ENCODE assay signal across 10 cellular contexts in genomic region chr6:31579546-31580445, GRCh38. TPM values are rescaled to one million over a fixed set of nuclear protein-coding genes. Genes with fewer than 3 reads are reported as not detected.
DNase-seq lines count a peak whose midpoint lies in the region; ATAC-seq, FAIRE-seq and TF ChIP-seq lines count a peak whose summit lies in the region.
"Had no signal": no experiment of that assay in that cellular context is flagged by ENCODE, and none has a peak within 500 bp of the region (broad histone marks: within the 10 kb centered on the region; RNA-seq: fewer than 3 reads in every experiment).

No MANE protein-coding gene starts in this region.

- intact Hi-C loops in activated CD4-positive, alpha-beta T cell treated with anti-CD3 and anti-CD28 coated beads for 36 hours (cut with DNase I, micrococcal nuclease): loop anchor here (1.0 to 10.0 kb wide), 7 partner anchors 7 to 1235 kb away; partner anchors contain the start of genes NFKBIL1 (in 2 of the 2), ATP6V1G2 (in 1 of the 2), LTA (in 1 of the 2) and RPP21 (in 1 of the 2)
- intact Hi-C loops in kidney (cut with DNase I): no loop called here

- H3K36me3 ChIP-seq in kidney (ENCODE audit: control insufficient read depth in 1 of 2, insufficient read depth in 2 of 2, low read length in 2 of 2): no peaks in the 10 kb centered on the region

- H3K9ac ChIP-seq in kidney (ENCODE audit: low read length in 2 of 2): peak overlapping the region in 1 of 2 donors; percentile 71

- no peak for TF ChIP-seq CTCF in foreskin keratinocyte (conservative IDR thresholded peaks at IDR 0.05)
- no peak for TF ChIP-seq CTCF in kidney (IDR thresholded peaks at IDR 0.05; ENCODE audit: borderline replicate concordance, extremely low read depth, insufficient read depth)

- no peak for FAIRE-seq in kidney (lab: Jason Lieb, UNC)
- FAIRE-seq: A549 had no signal

- DNase-seq in activated CD4-positive, alpha-beta T cell treated with anti-CD3 and anti-CD28 coated beads for 36 hours: peak; percentile 42
- DNase-seq in activated CD4-positive, alpha-beta T cell treated with anti-CD3 and anti-CD28 coated beads, Interleukin-2, amount 50 U/mL, for 4 hours: no peak
- DNase-seq in T-cell: no peak
- no peak for DNase-seq in foreskin keratinocyte
- DNase-seq in stimulated activated naive CD8-positive, alpha-beta T cell treated with anti-CD3 and anti-CD28 coated beads, Interleukin-15, Interleukin-2, amounts not matched to agents 100 U/mL and 50 U/mL, for 24 hours: peak; percentile 51
- DNase-seq in kidney: no peak

- CTCF ChIA-PET in activated CD4-positive, alpha-beta T cell treated with anti-CD3 and anti-CD28 coated beads for 36 hours (lab: Charles Lee): interaction anchor here (0.7 to 28.5 kb wide), 10 partner anchors 3 to 346 kb away, joined by 3 to 873 read pairs (median 12); partner anchors contain the start of genes ATP6V1G2, BAG6, DDX39B and LST1
- CTCF ChIA-PET in T-cell (lab: Charles Lee): interaction anchor here (0.6 to 8.3 kb wide), 11 partner anchors 10 to 255 kb away, joined by 3 to 167 read pairs (median 7); partner anchors contain the start of genes DDX39B (in 1 of the 2), NCR3 (in 1 of the 2) and NFKBIL1 (in 1 of the 2)

- peaks cover 53% of the 10 kb centered on the region for H3K4me1 Mint-ChIP-seq in activated CD4-positive, alpha-beta T cell treated with anti-CD3 and anti-CD28 coated beads for 36 hours
- H3K4me1 Mint-ChIP-seq in T-cell: peaks cover 75 to 82% (median 81%) of the 10 kb centered on the region in 3 donors

- peaks cover 47% of the 10 kb centered on the region for H3K36me3 Mint-ChIP-seq in activated CD4-positive, alpha-beta T cell treated with anti-CD3 and anti-CD28 coated beads for 36 hours (ENCODE audit: low read depth)
- peaks cover 36% of the 10 kb centered on the region for H3K36me3 Mint-ChIP-seq in T-cell

- H3K9me3 Mint-ChIP-seq in activated CD4-positive, alpha-beta T cell treated with anti-CD3 and anti-CD28 coated beads for 36 hours (ENCODE audit: low read depth): no peaks in the 10 kb centered on the region
- H3K9me3 Mint-ChIP-seq in T-cell: no peaks in the 10 kb centered on the region

- H3K4me1 ChIP-seq in foreskin keratinocyte: peaks cover 14% of the 10 kb centered on the region
- peaks cover 5 to 7% of the 10 kb centered on the region in 2 donors for H3K4me1 ChIP-seq in kidney (ENCODE audit: control insufficient read depth in 1 of 2, insufficient read depth in 1 of 2, low read depth in 1 of 2, low read length in 2 of 2)
- H3K4me1 ChIP-seq: parathyroid adenoma had no signal

- POLR2A ChIA-PET in activated CD4-positive, alpha-beta T cell treated with anti-CD3 and anti-CD28 coated beads for 36 hours (lab: Charles Lee): interaction anchor here (0.6 to 1.6 kb wide), 5 partner anchors 9 to 64 kb away, joined by 3 to 8 read pairs (median 4); partner anchors contain the start of genes ATP6V1G2 and NFKBIL1
- POLR2A ChIA-PET in T-cell (lab: Charles Lee): interaction anchor here (0.5 to 1.2 kb wide), 5 partner anchors 9 to 29 kb away, joined by 3 to 5 read pairs (median 3); partner anchors contain the start of gene NCR3 (in 1 of the 2)

- no peak for ATAC-seq in activated CD4-positive, alpha-beta T cell treated with anti-CD3 and anti-CD28 coated beads for 36 hours
- ATAC-seq in T-cell (replicated peaks in 1 of 4) (no peak), foreskin keratinocyte (no peak), HG02981 (IDR thresholded peaks at IDR 0.05; ENCODE audit: unreplicated experiment) (no peak), HG02973 (IDR thresholded peaks at IDR 0.05; ENCODE audit: unreplicated experiment) (no peak)
- ATAC-seq in stimulated activated naive CD8-positive, alpha-beta T cell treated with anti-CD3 and anti-CD28 coated beads, Interleukin-15, Interleukin-2, amounts not matched to agents 100 U/mL and 50 U/mL, for 24 hours: peak; percentile 17

- no peaks in the 10 kb centered on the region for H3K27me3 Mint-ChIP-seq in activated CD4-positive, alpha-beta T cell treated with anti-CD3 and anti-CD28 coated beads for 36 hours
- no peaks in the 10 kb centered on the region for H3K27me3 Mint-ChIP-seq in T-cell

- peak overlapping the region; percentile 33 for H3K27ac ChIP-seq in foreskin keratinocyte
- no peak overlapping the region for H3K27ac ChIP-seq in kidney (ENCODE audit: low read depth in 2 of 2, low read length in 2 of 2)

- no peaks in the 10 kb centered on the region for H3K9me3 ChIP-seq in kidney (ENCODE audit: control insufficient read depth in 1 of 2, low read length in 2 of 2)
- H3K9me3 ChIP-seq: A549 had no signal

- peak overlapping the region; percentile 97 for H3K4me3 Mint-ChIP-seq in activated CD4-positive, alpha-beta T cell treated with anti-CD3 and anti-CD28 coated beads for 36 hours
- H3K4me3 Mint-ChIP-seq in T-cell: peak overlapping the region; percentile 97 to 100 (median 99)

- peak overlapping the region; percentile 94 for H3K27ac Mint-ChIP-seq in activated CD4-positive, alpha-beta T cell treated with anti-CD3 and anti-CD28 coated beads for 36 hours
- H3K27ac Mint-ChIP-seq in T-cell: peak overlapping the region; percentile 94 to 98

- H3K27me3 ChIP-seq in foreskin keratinocyte: no peaks in the 10 kb centered on the region

- peak overlapping the region in 1 of 2 donors; percentile 90 for H3K4me3 ChIP-seq in kidney (ENCODE audit: low read length in 2 of 2)

RNA-seq across cellular contexts. Expression of gene LTB, which starts 2.4 kb away (rescaled TPM):
- 10 to 100 TPM; 44.9 to 73.3 TPM for total RNA-seq in activated CD4-positive, alpha-beta T cell treated with anti-CD3 and anti-CD28 coated beads for 36 hours
- total RNA-seq in T-cell: 100 to 1,000 TPM; 398 to 926 (median 813) TPM
- total RNA-seq in foreskin keratinocyte: 0.92 and 1.4 TPM in 2 replicates
- polyA plus RNA-seq in foreskin keratinocyte: 1.6 and 3.0 TPM in 2 replicates
- 18.5 TPM for total RNA-seq in kidney
- polyA plus RNA-seq in kidney (ENCODE audit: insufficient read depth, low read depth, low replicate concordance): 6.6 TPM

RNA-seq across cellular contexts. Expression of gene TNF, which starts 4.4 kb away (rescaled TPM):
- 10 to 100 TPM; 82.3 to 93.3 TPM for total RNA-seq in activated CD4-positive, alpha-beta T cell treated with anti-CD3 and anti-CD28 coated beads for 36 hours
- 10 to 100 TPM; 13.8 to 28.0 (median 25.0) TPM for total RNA-seq in T-cell
- total RNA-seq in foreskin keratinocyte: 4.7 and 10.5 TPM in 2 replicates
- polyA plus RNA-seq in foreskin keratinocyte: 4.5 and 9.2 TPM in 2 replicates
- total RNA-seq in kidney: 5.4 TPM
- 0.69 TPM for polyA plus RNA-seq in kidney (ENCODE audit: insufficient read depth, low read depth, low replicate concordance)
- polyA plus RNA-seq: A549 had no signal

RNA-seq across cellular contexts. Expression of gene LST1, which starts 6.3 kb away (rescaled TPM):
- 10 to 100 TPM in 1 of 2 experiments, 1 to 10 TPM in 1; 9.1 to 11.1 TPM for total RNA-seq in activated CD4-positive, alpha-beta T cell treated with anti-CD3 and anti-CD28 coated beads for 36 hours
- 10 to 100 TPM; 13.4 to 28.0 (median 20.4) TPM for total RNA-seq in T-cell
- total RNA-seq in foreskin keratinocyte: 0.34 TPM in 1 of 2 replicates, not detected in the other
- polyA plus RNA-seq in foreskin keratinocyte: 0.20 and 0.25 TPM in 2 replicates
- 31.5 TPM for total RNA-seq in kidney
- 14.8 TPM for polyA plus RNA-seq in kidney (ENCODE audit: insufficient read depth, low read depth, low replicate concordance)

RNA-seq across cellular contexts. Expression of gene LTA, which starts 7.7 kb away (rescaled TPM):
- 100 to 1,000 TPM; 396 to 570 TPM for total RNA-seq in activated CD4-positive, alpha-beta T cell treated with anti-CD3 and anti-CD28 coated beads for 36 hours
- total RNA-seq in T-cell (10 to 100 TPM; 12.5 to 23.9 (median 17.9) TPM), foreskin keratinocyte (not detected in 2 replicates), kidney (0.35 TPM)
- polyA plus RNA-seq in foreskin keratinocyte (not detected in 2 replicates), kidney (ENCODE audit: insufficient read depth, low read depth, low replicate concordance) (not detected)

RNA-seq across cellular contexts. Expression of gene NCR3, which starts 13.0 kb away (rescaled TPM):
- 1 to 10 TPM; 5.4 to 6.6 TPM for total RNA-seq in activated CD4-positive, alpha-beta T cell treated with anti-CD3 and anti-CD28 coated beads for 36 hours
- total RNA-seq in T-cell (10 to 100 TPM; 13.6 to 38.0 (median 16.0) TPM), foreskin keratinocyte (not detected in 2 replicates), kidney (0.82 TPM)
- polyA plus RNA-seq in foreskin keratinocyte (not detected in 2 replicates), kidney (ENCODE audit: insufficient read depth, low read depth, low replicate concordance) (not detected)
- polyA plus RNA-seq: A549 had no signal

Comparison
In these comparisons a context has a peak if more than half of its experiments do, and no peak if none do; other contexts are left out.
1. DNase-seq: peak in activated CD4-positive, alpha-beta T cell treated with anti-CD3 and anti-CD28 coated beads for 36 hours (single experiment) and stimulated activated naive CD8-positive, alpha-beta T cell treated with anti-CD3 and anti-CD28 coated beads, Interleukin-15, Interleukin-2, amounts not matched to agents 100 U/mL and 50 U/mL, for 24 hours (single experiment); none in activated CD4-positive, alpha-beta T cell treated with anti-CD3 and anti-CD28 coated beads, Interleukin-2, amount 50 U/mL, for 4 hours (0 of 2), T-cell (0 of 34), foreskin keratinocyte (0 of 2) and kidney (single experiment).